In genomic region chrX:133307637-133308485, GRCh38 we compare ENCODE assay signal across 9 cellular contexts.
DNase-seq lines count a peak whose midpoint lies in the region; ATAC-seq and TF ChIP-seq lines count a peak whose summit lies in the region.
"Had no signal": no experiment of that assay in that cellular context is flagged by ENCODE, and none has a peak within 500 bp of the region (broad histone marks: within the 10 kb centered on the region; RNA-seq: fewer than 3 reads in every experiment).

No MANE protein-coding gene starts in this region.

- H3K27me3 Mint-ChIP-seq in progenitor cell of endocrine pancreas, result peaks cover 13% of the 10 kb centered on the region

- ATAC-seq in HG03469 (IDR thresholded peaks at IDR 0.05; ENCODE audit: unreplicated experiment), result no peak
- ATAC-seq: naive thymus-derived CD4-positive, alpha-beta T cell had no signal

- no peak overlapping the region for H3K4me3 Mint-ChIP-seq in progenitor cell of endocrine pancreas (ENCODE audit: low read depth)
- H3K4me3 Mint-ChIP-seq: naive thymus-derived CD4-positive, alpha-beta T cell had no signal

- DNase-seq in CMK (ENCODE audit: low read depth) (peak; percentile 51), astrocyte of the hippocampus (ENCODE audit: low read depth, low spot score) (peak; percentile 67), hypothalamus (lab: John Stamatoyannopoulos, UW) (peak in 35 of 51 donors; percentile 0 to 49 (median 11)), progenitor cell of endocrine pancreas (ENCODE audit: low spot score, unreplicated experiment) (no peak), SKM-1 treated with dmso at 0.1 percent for 144 hours (lab: John Stamatoyannopoulos, UW; ENCODE audit: unreplicated experiment) (no peak), SK-N-DZ (ENCODE audit: low spot score) (no peak)
- no peak for DNase-seq in activated naive CD4-positive, alpha-beta T cell (lab: John Stamatoyannopoulos, UW)
- DNase-seq: naive thymus-derived CD4-positive, alpha-beta T cell had no signal

- H3K27ac Mint-ChIP-seq in progenitor cell of endocrine pancreas, result no peak overlapping the region
- H3K27ac Mint-ChIP-seq: naive thymus-derived CD4-positive, alpha-beta T cell had no signal

- peak; percentile 12 for TF ChIP-seq CTCF in progenitor cell of endocrine pancreas (IDR thresholded peaks at IDR 0.05; ENCODE audit: unreplicated experiment)

- no peaks in the 10 kb centered on the region for H3K9me3 Mint-ChIP-seq in progenitor cell of endocrine pancreas (ENCODE audit: low read depth)

- peaks cover 10% of the 10 kb centered on the region for H3K4me1 Mint-ChIP-seq in progenitor cell of endocrine pancreas (ENCODE audit: low read depth)
- H3K4me1 Mint-ChIP-seq: naive thymus-derived CD4-positive, alpha-beta T cell had no signal

- peaks cover 2% of the 10 kb centered on the region for H3K36me3 Mint-ChIP-seq in progenitor cell of endocrine pancreas (ENCODE audit: insufficient read depth)
- H3K36me3 Mint-ChIP-seq: naive thymus-derived CD4-positive, alpha-beta T cell had no signal

Comparison
In these comparisons a context has a peak if more than half of its experiments do, and no peak if none do; other contexts are left out.
1. DNase-seq: peak in CMK (single experiment), astrocyte of the hippocampus (single experiment) and hypothalamus (35 of 51); none in progenitor cell of endocrine pancreas (single experiment), SKM-1 treated with dmso at 0.1 percent for 144 hours (single experiment), activated naive CD4-positive, alpha-beta T cell (0 of 4) and SK-N-DZ (single experiment).